Comparison of ENCODE assay signal across 8 cellular contexts in genomic region chr20:5127859-5128409, GRCh38. TPM values are rescaled to one million over a fixed set of nuclear protein-coding genes. Genes with fewer than 3 reads are reported as not detected.
A peak's percentile ranks its signal among the peaks of the same experiment; 100 is the strongest.
DNase-seq lines count a peak whose midpoint lies in the region; ATAC-seq and TF ChIP-seq lines count a peak whose summit lies in the region.

No MANE protein-coding gene starts in this region.

- dilution Hi-C loops in IMR-90 (cut with HindIII; ENCODE audit: low sequenced_read_pairs, unreplicated experiment) = no loop called here

- no peak for ATAC-seq in IMR-90 (ENCODE audit: low read depth)
- ATAC-seq in naive thymus-derived CD8-positive, alpha-beta T cell = no peak
- no peak for ATAC-seq in HG02870 (IDR thresholded peaks at IDR 0.05; ENCODE audit: unreplicated experiment)
- ATAC-seq in GM18505 (IDR thresholded peaks at IDR 0.05; ENCODE audit: unreplicated experiment) = no peak

- peak overlapping the region; percentile 98 for H3K4me2 ChIP-seq in IMR-90 (ENCODE audit: low read depth, low read length)

- H2BK15ac ChIP-seq in IMR-90 (ENCODE audit: low read depth, low read length) = no peak overlapping the region

- no peak overlapping the region; the same call in 1 of the 2 replicates for H3K27ac ChIP-seq in IMR-90 (ENCODE audit: insufficient read depth, low read length)

- 0 out of 2 replicates have a peak, but pooled peaks cover 11% of the 10 kb centered on the region for H3K9me1 ChIP-seq in IMR-90 (ENCODE audit: insufficient read depth, low read length)

- TF ChIP-seq CTCF in IMR-90 (conservative IDR thresholded peaks at IDR 0.05; ENCODE audit: low read depth, low read length) (no peak), choroid plexus epithelial cell (conservative IDR thresholded peaks at IDR 0.05; ENCODE audit: low read depth, low read length) (no peak)

- H3K36me3 Mint-ChIP-seq in naive thymus-derived CD8-positive, alpha-beta T cell = peaks cover 0 to 23% (median 0%) of the 10 kb centered on the region in 3 donors

- no peak overlapping the region for H2BK120ac ChIP-seq in IMR-90 (ENCODE audit: low read depth, low read length)

- BruUV-seq in IMR-90 (replicated peaks; lab: Mats Ljungman, UMichigan) = no TSS peak

- H3K18ac ChIP-seq in IMR-90 (ENCODE audit: low read depth, low read length) = no peak overlapping the region

- peaks cover 20 to 52% (median 40%) of the 10 kb centered on the region in 4 donors for H3K4me1 Mint-ChIP-seq in naive thymus-derived CD8-positive, alpha-beta T cell

- peaks cover 18% of the 10 kb centered on the region; the same call in 1 of the 2 replicates for H4K20me1 ChIP-seq in IMR-90 (ENCODE audit: insufficient read depth, low read length)

- H3K79me1 ChIP-seq in IMR-90 (ENCODE audit: low read depth in 1 of 2, low read length in 2 of 2) = peaks cover 21 to 48% of the 10 kb centered on the region in 2 experiments

- peak overlapping the region in 1 of 2 experiments; percentile 47; a peak in 2 of 4 replicates for H4K8ac ChIP-seq in IMR-90 (ENCODE audit: low read depth in 2 of 2, low read length in 2 of 2)

- POLR2A ChIA-PET in IMR-90 (lab: Charles Lee; ENCODE audit: unreplicated experiment) = no interaction called here
- POLR2A ChIA-PET in naive thymus-derived CD8-positive, alpha-beta T cell (lab: Charles Lee) = interaction anchor here (0.5 to 2.7 kb wide), 6 partner anchors 27 to 519 kb away, joined by 3 to 27 read pairs (median 6); no protein-coding TSS in a partner anchor

- H2AFZ ChIP-seq in IMR-90 (replicated peaks; ENCODE audit: low read length, poor library complexity) = no peak overlapping the region

- no peak for TF ChIP-seq RAD21 in IMR-90 (IDR thresholded peaks at IDR 0.05; ENCODE audit: low read length)

- H2BK5ac ChIP-seq in IMR-90 (ENCODE audit: low read depth, low read length, poor library complexity, severe bottlenecking) = peak overlapping the region; percentile 84

- peaks cover 1% of the 10 kb centered on the region; the same call in 1 of the 2 replicates for H3K36me3 ChIP-seq in IMR-90 (ENCODE audit: control insufficient read depth, insufficient read depth, low read length)

- H3K9me3 ChIP-seq in IMR-90 (ENCODE audit: control insufficient read depth, insufficient read depth, low read length) = no peaks in the 10 kb centered on the region

- H4K91ac ChIP-seq in IMR-90 (ENCODE audit: insufficient read depth, low read depth, low read length) = no peak overlapping the region

- in situ Hi-C loops in IMR-90 (cut with MboI; ENCODE audit: low sequenced_read_pairs) = loop anchor here (5.0 kb wide), 1 partner anchor 59 kb away; no protein-coding TSS in a partner anchor

- intact Hi-C loops in IMR-90 (cut with micrococcal nuclease) = loop anchor here (2.0 to 10.0 kb wide), 2 partner anchors 53 to 317 kb away; no protein-coding TSS in a partner anchor

- H3K27ac Mint-ChIP-seq in naive thymus-derived CD8-positive, alpha-beta T cell = peak overlapping the region; percentile 58 to 99 (median 98)

- H2BK20ac ChIP-seq in IMR-90 (ENCODE audit: low read depth, low read length) = no peak overlapping the region

- H2AK9ac ChIP-seq in IMR-90 (replicated peaks; ENCODE audit: low read depth, low read length, poor library complexity) = peak overlapping the region; percentile 39

- H3K4me1 ChIP-seq in IMR-90 (ENCODE audit: control insufficient read depth, insufficient read depth, low read length) = peaks cover 7% of the 10 kb centered on the region

- H3K9ac ChIP-seq in IMR-90 (ENCODE audit: low read depth, low read length) = peak overlapping the region; percentile 89; the same call in 1 of the 2 replicates

- peak overlapping the region; percentile 44 for H3K14ac ChIP-seq in IMR-90 (replicated peaks; ENCODE audit: low read depth, low read length)

- no peaks in the 10 kb centered on the region for H3K27me3 ChIP-seq in IMR-90 (ENCODE audit: control insufficient read depth, insufficient read depth, low read length)

- no peak overlapping the region for H3K56ac ChIP-seq in IMR-90 (ENCODE audit: extremely low read depth, insufficient read depth, low read length)

- H3K4me3 ChIP-seq in IMR-90 (ENCODE audit: insufficient read depth, low read depth, low read length) = peak overlapping the region; percentile 92
- peak overlapping the region; percentile 90 for H3K4me3 ChIP-seq in choroid plexus epithelial cell (ENCODE audit: low read depth, low read length)

- H3K23ac ChIP-seq in IMR-90 (ENCODE audit: low read depth, low read length) = peak overlapping the region; percentile 84

- no peaks in the 10 kb centered on the region for H3K9me3 Mint-ChIP-seq in naive thymus-derived CD8-positive, alpha-beta T cell

- no peak overlapping the region for H4K5ac ChIP-seq in IMR-90 (ENCODE audit: low read depth, low read length)

- peak overlapping the region; percentile 84; the same call in 1 of the 2 replicates for H3K4ac ChIP-seq in IMR-90 (ENCODE audit: low read depth, low read length)

- DNase-seq in AML-193 (lab: John Stamatoyannopoulos, UW) = peak; percentile 8 to 16
- DNase-seq in IMR-90 = no peak
- DNase-seq in choroid plexus epithelial cell (ENCODE audit: low read depth) = no peak
- no peak for DNase-seq in naive thymus-derived CD8-positive, alpha-beta T cell
- no peak for DNase-seq in Kasumi-1 (lab: John Stamatoyannopoulos, UW)
- no peak for DNase-seq in NK-92 (lab: John Stamatoyannopoulos, UW; ENCODE audit: unreplicated experiment)

- TF ChIP-seq POLR2A in IMR-90 (IDR thresholded peaks at IDR 0.05; ENCODE audit: low read depth, low read length) = no peak
- TF ChIP-seq POLR2A in GM18505 (IDR thresholded peaks at IDR 0.05; ENCODE audit: borderline replicate concordance, extremely low read depth, insufficient read depth, insufficient read length) = no peak

- no peaks in the 10 kb centered on the region for H3K27me3 Mint-ChIP-seq in naive thymus-derived CD8-positive, alpha-beta T cell

- WGBS in IMR-90 (ENCODE audit: extremely low coverage in 2 of 2, insufficient read length in 1 of 2), 2 experiments = 17% methylated on average over 1 of the region's 6 CpGs; no CpG with 5 or more reads in 1 of the 2 experiments

- peak overlapping the region; percentile 87 to 99 (median 94) for H3K4me3 Mint-ChIP-seq in naive thymus-derived CD8-positive, alpha-beta T cell

- CTCF ChIA-PET in IMR-90 (lab: Yijun Ruan, JAX) = interaction anchor here (2.0 kb wide), 1 partner anchor 65 kb away, joined by 11 read pairs; no protein-coding TSS in a partner anchor

- peak overlapping the region; percentile 73 for H2AK5ac ChIP-seq in IMR-90 (ENCODE audit: low read depth, low read length)

TF ChIP-seq in IMR-90, 13 proteins besides CTCF, POLR2A, EP300 and RAD21 (continues in another document):
- TF ChIP-seq ELK1 (IDR thresholded peaks at IDR 0.05; ENCODE audit: borderline replicate concordance, low read depth, low read length) (no peak), USF2 (IDR thresholded peaks at IDR 0.05; ENCODE audit: low read depth, low read length) (no peak), SMC3 (IDR thresholded peaks at IDR 0.05; ENCODE audit: low read depth, low read length) (no peak), RFX5 (IDR thresholded peaks at IDR 0.05; ENCODE audit: low read depth, low read length) (no peak), CEBPB (IDR thresholded peaks at IDR 0.05; ENCODE audit: low read depth, low read length) (no peak), MAFK (IDR thresholded peaks at IDR 0.05; ENCODE audit: low read depth, low read length) (no peak), CHD1 (IDR thresholded peaks at IDR 0.05; ENCODE audit: low read depth, low read length) (no peak), MAZ (IDR thresholded peaks at IDR 0.05; ENCODE audit: borderline replicate concordance, low read depth, low read length) (no peak), BHLHE40 (IDR thresholded peaks at IDR 0.05; ENCODE audit: low read depth, low read length) (no peak), FOS (IDR thresholded peaks at IDR 0.05; ENCODE audit: low read depth, low read length) (no peak), RCOR1 (IDR thresholded peaks at IDR 0.05; ENCODE audit: insufficient replicate concordance, low read length) (no peak), MXI1 (IDR thresholded peaks at IDR 0.05; ENCODE audit: borderline replicate concordance, low read depth, low read length) (no peak)

RNA-seq across cellular contexts. Expression of gene CDS2, which starts 1.1 kb away (rescaled TPM):
- total RNA-seq in IMR-90 (2012; rRNA removed) = 47.1 and 57.5 TPM in 2 replicates
- 14.2 and 17.0 TPM in 2 replicates for polyA plus RNA-seq in IMR-90 (2012; rRNA removed)
- 5.6 and 7.2 TPM in 2 replicates for polyA plus RNA-seq in IMR-90 (2012; cell fraction: cytosol; rRNA removed)
- 3.1 and 12.8 TPM in 2 replicates for polyA plus RNA-seq in IMR-90 (2012; cell fraction: nucleus; rRNA removed; ENCODE audit: low replicate concordance)
- 10 to 100 TPM; 56.8 to 60.7 TPM for total RNA-seq in naive thymus-derived CD8-positive, alpha-beta T cell
- polyA plus RNA-seq in naive thymus-derived CD8-positive, alpha-beta T cell = 10 to 100 TPM; 32.3 to 47.3 (median 39.7) TPM

RNA-seq across cellular contexts. Expression of gene PCNA, which starts 8.2 kb away (rescaled TPM):
- total RNA-seq in IMR-90 (2012; rRNA removed) = 155 and 222 TPM in 2 replicates
- 185 and 213 TPM in 2 replicates for polyA plus RNA-seq in IMR-90 (2012; rRNA removed)
- 92.7 and 174 TPM in 2 replicates for polyA plus RNA-seq in IMR-90 (2012; cell fraction: cytosol; rRNA removed)
- 81.5 and 150 TPM in 2 replicates for polyA plus RNA-seq in IMR-90 (2012; cell fraction: nucleus; rRNA removed; ENCODE audit: low replicate concordance)
- 10 to 100 TPM; 39.4 to 44.3 TPM for total RNA-seq in naive thymus-derived CD8-positive, alpha-beta T cell
- polyA plus RNA-seq in naive thymus-derived CD8-positive, alpha-beta T cell = 10 to 100 TPM; 41.8 to 57.1 (median 44.6) TPM

RNA-seq across cellular contexts. Expression of gene TMEM230, which starts 15.1 kb away (rescaled TPM):
- total RNA-seq in IMR-90 (2012; rRNA removed) = 69.2 and 84.4 TPM in 2 replicates
- 97.7 and 102 TPM in 2 replicates for polyA plus RNA-seq in IMR-90 (2012; rRNA removed)
- 54.2 and 64.1 TPM in 2 replicates for polyA plus RNA-seq in IMR-90 (2012; cell fraction: cytosol; rRNA removed)
- polyA plus RNA-seq in IMR-90 (2012; cell fraction: nucleus; rRNA removed; ENCODE audit: low replicate concordance) = 12.4 and 30.1 TPM in 2 replicates
- total RNA-seq in naive thymus-derived CD8-positive, alpha-beta T cell = 10 to 100 TPM; 67.2 to 69.6 TPM
- 100 to 1,000 TPM; 186 to 278 (median 253) TPM for polyA plus RNA-seq in naive thymus-derived CD8-positive, alpha-beta T cell

Comparison
In these comparisons a context has a peak if more than half of its experiments do, and no peak if none do; other contexts are left out.
1. DNase-seq: peak in AML-193 (2 of 2); none in IMR-90 (single experiment), choroid plexus epithelial cell (single experiment), naive thymus-derived CD8-positive, alpha-beta T cell (0 of 10), Kasumi-1 (0 of 2) and NK-92 (single experiment).